In the genomic region with DNA sequence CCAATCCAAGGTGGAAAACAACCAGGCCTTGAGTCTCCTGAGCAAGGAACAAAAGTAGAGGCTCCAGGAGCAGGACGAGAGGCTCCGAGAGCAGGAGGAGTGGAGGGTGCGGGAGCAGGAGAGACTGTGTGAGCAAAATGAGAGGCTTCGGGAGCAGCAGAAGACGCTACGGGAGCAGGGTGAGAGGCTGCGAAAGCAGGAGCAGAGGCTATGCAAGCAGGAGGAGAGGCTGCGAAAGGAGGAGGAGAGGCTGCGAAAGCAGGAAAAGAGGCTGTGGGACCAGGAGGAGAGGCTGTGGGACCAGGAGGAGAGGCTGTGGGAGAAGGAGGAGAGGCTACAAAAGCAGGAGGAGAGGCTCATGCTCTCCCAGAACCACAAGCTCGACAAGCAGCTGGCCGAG, we compare ENCODE assay signal across 15 cellular contexts.
DNase-seq lines count a peak whose midpoint lies in the region; ATAC-seq and TF ChIP-seq lines count a peak whose summit lies in the region.
"Had no signal": no experiment of that assay in that cellular context is flagged by ENCODE, and none has a peak within 500 bp of the region (broad histone marks: within the 10 kb centered on the region; RNA-seq: fewer than 3 reads in every experiment).

No MANE protein-coding gene starts in this region.

- no peaks in the 10 kb centered on the region for H3K9me3 Mint-ChIP-seq in activated CD8-positive, alpha-beta memory T cell treated with anti-CD3 and anti-CD28 coated beads, Interleukin-2, amount 10 ng/mL, durations not matched to agents 7 days and 5 days (ENCODE audit: low read depth)
- no peaks in the 10 kb centered on the region for H3K9me3 Mint-ChIP-seq in stimulated activated naive CD8-positive, alpha-beta T cell treated with anti-CD3 and anti-CD28 coated beads, Interleukin-15, amount 100 ng/mL, for 72 hours
- no peaks in the 10 kb centered on the region for H3K9me3 Mint-ChIP-seq in osteocyte (ENCODE audit: unreplicated experiment)
- H3K9me3 Mint-ChIP-seq: CD4-positive, alpha-beta T cell; GM23338; HFFc6 had no signal

- CTCF ChIA-PET in activated CD8-positive, alpha-beta memory T cell treated with anti-CD3 and anti-CD28 coated beads, Interleukin-2, amount 10 ng/mL, durations not matched to agents 7 days and 5 days (lab: Charles Lee), result no interaction called here

- intact Hi-C loops in posterior vena cava (cut with DNase I), result no loop called here

- H3K27me3 Mint-ChIP-seq in activated CD8-positive, alpha-beta memory T cell treated with anti-CD3 and anti-CD28 coated beads, Interleukin-2, amount 10 ng/mL, durations not matched to agents 7 days and 5 days, result peaks cover 62% of the 10 kb centered on the region
- peaks cover 48% of the 10 kb centered on the region for H3K27me3 Mint-ChIP-seq in stimulated activated naive CD8-positive, alpha-beta T cell treated with anti-CD3 and anti-CD28 coated beads, Interleukin-15, amount 100 ng/mL, for 72 hours
- H3K27me3 Mint-ChIP-seq in osteocyte (ENCODE audit: unreplicated experiment), result peaks cover 22% of the 10 kb centered on the region
- H3K27me3 Mint-ChIP-seq: CD4-positive, alpha-beta T cell had no signal

- H3K4me1 Mint-ChIP-seq in activated CD8-positive, alpha-beta memory T cell treated with anti-CD3 and anti-CD28 coated beads, Interleukin-2, amount 10 ng/mL, durations not matched to agents 7 days and 5 days, result peaks cover 2% of the 10 kb centered on the region
- H3K4me1 Mint-ChIP-seq in stimulated activated naive CD8-positive, alpha-beta T cell treated with anti-CD3 and anti-CD28 coated beads, Interleukin-15, amount 100 ng/mL, for 72 hours, result no peaks in the 10 kb centered on the region
- H3K4me1 Mint-ChIP-seq in osteocyte (ENCODE audit: unreplicated experiment), result peaks cover 1% of the 10 kb centered on the region

- no peak overlapping the region for H3K4me3 Mint-ChIP-seq in activated CD8-positive, alpha-beta memory T cell treated with anti-CD3 and anti-CD28 coated beads, Interleukin-2, amount 10 ng/mL, durations not matched to agents 7 days and 5 days
- H3K4me3 Mint-ChIP-seq in stimulated activated naive CD8-positive, alpha-beta T cell treated with anti-CD3 and anti-CD28 coated beads, Interleukin-15, amount 100 ng/mL, for 72 hours, result no peak overlapping the region
- no peak overlapping the region for H3K4me3 Mint-ChIP-seq in osteocyte (ENCODE audit: unreplicated experiment)
- H3K4me3 Mint-ChIP-seq: CD4-positive, alpha-beta T cell; GM23338; HFFc6 had no signal

- no peak for ATAC-seq in activated CD8-positive, alpha-beta memory T cell treated with anti-CD3 and anti-CD28 coated beads, Interleukin-2, amount 10 ng/mL, durations not matched to agents 7 days and 5 days
- no peak for ATAC-seq in stimulated activated naive CD8-positive, alpha-beta T cell treated with anti-CD3 and anti-CD28 coated beads, Interleukin-15, amount 100 ng/mL, for 72 hours
- ATAC-seq in stimulated activated naive CD8-positive, alpha-beta T cell treated with anti-CD3 and anti-CD28 coated beads, Interleukin-15, Interleukin-2, amounts not matched to agents 100 U/mL and 50 U/mL, for 24 hours, result no peak
- ATAC-seq: A549, GM23338, HCT116 had no signal

- H3K27ac Mint-ChIP-seq in activated CD8-positive, alpha-beta memory T cell treated with anti-CD3 and anti-CD28 coated beads, Interleukin-2, amount 10 ng/mL, durations not matched to agents 7 days and 5 days, result no peak overlapping the region
- peak overlapping the region; percentile 55 to 85 for H3K27ac Mint-ChIP-seq in stimulated activated naive CD8-positive, alpha-beta T cell treated with anti-CD3 and anti-CD28 coated beads, Interleukin-15, amount 100 ng/mL, for 72 hours
- H3K27ac Mint-ChIP-seq in osteocyte (ENCODE audit: unreplicated experiment), result no peak overlapping the region
- H3K27ac Mint-ChIP-seq: CD4-positive, alpha-beta T cell; GM23338; HFFc6 had no signal

- DNase-seq in activated CD8-positive, alpha-beta memory T cell treated with anti-CD3 and anti-CD28 coated beads, Interleukin-2, amount 10 ng/mL, durations not matched to agents 7 days and 5 days, result peak; percentile 34
- DNase-seq in activated CD8-positive, alpha-beta memory T cell treated with anti-CD3 and anti-CD28 coated beads for 24 hours, result no peak
- no peak for DNase-seq in stimulated activated naive CD8-positive, alpha-beta T cell treated with anti-CD3 and anti-CD28 coated beads, Interleukin-15, amount 100 ng/mL, for 72 hours
- no peak for DNase-seq in stimulated activated naive CD8-positive, alpha-beta T cell treated with anti-CD3 and anti-CD28 coated beads, Interleukin-15, Interleukin-2, amounts not matched to agents 100 U/mL and 50 U/mL, for 24 hours
- DNase-seq in osteocyte (ENCODE audit: extremely low spot score, unreplicated experiment) (peak; percentile 65), posterior vena cava (ENCODE audit: low spot score) (no peak)
- no peak for DNase-seq in stimulated activated CD4-positive, alpha-beta T cell treated with anti-CD3 and anti-CD28 coated beads, Interleukin-12 subunit alpha, Interleukin-12 subunit beta, amount 100 ng/mL, for 4 hours
- no peak for DNase-seq in stimulated activated CD4-positive, alpha-beta T cell treated with anti-CD3 and anti-CD28 coated beads, Interleukin-4, amount 100 ng/mL, for 1 hour
- DNase-seq: AML-193; Caco-2; CD4-positive, alpha-beta T cell; HFFc6 had no signal

- no peak for TF ChIP-seq CTCF in osteocyte (IDR thresholded peaks at IDR 0.05)

- H3K36me3 Mint-ChIP-seq in activated CD8-positive, alpha-beta memory T cell treated with anti-CD3 and anti-CD28 coated beads, Interleukin-2, amount 10 ng/mL, durations not matched to agents 7 days and 5 days, result no peaks in the 10 kb centered on the region
- H3K36me3 Mint-ChIP-seq in osteocyte (ENCODE audit: unreplicated experiment), result peaks cover 2% of the 10 kb centered on the region

Comparison
In these comparisons a context has a peak if more than half of its experiments do, and no peak if none do; other contexts are left out.
1. DNase-seq: peak in activated CD8-positive, alpha-beta memory T cell treated with anti-CD3 and anti-CD28 coated beads, Interleukin-2, amount 10 ng/mL, durations not matched to agents 7 days and 5 days (single experiment) and osteocyte (single experiment); none in activated CD8-positive, alpha-beta memory T cell treated with anti-CD3 and anti-CD28 coated beads for 24 hours (single experiment), stimulated activated naive CD8-positive, alpha-beta T cell treated with anti-CD3 and anti-CD28 coated beads, Interleukin-15, amount 100 ng/mL, for 72 hours (0 of 2), stimulated activated naive CD8-positive, alpha-beta T cell treated with anti-CD3 and anti-CD28 coated beads, Interleukin-15, Interleukin-2, amounts not matched to agents 100 U/mL and 50 U/mL, for 24 hours (single experiment), stimulated activated CD4-positive, alpha-beta T cell treated with anti-CD3 and anti-CD28 coated beads, Interleukin-12 subunit alpha, Interleukin-12 subunit beta, amount 100 ng/mL, for 4 hours (single experiment), stimulated activated CD4-positive, alpha-beta T cell treated with anti-CD3 and anti-CD28 coated beads, Interleukin-4, amount 100 ng/mL, for 1 hour (single experiment) and posterior vena cava (single experiment).
2. H3K27ac Mint-ChIP-seq: peak in stimulated activated naive CD8-positive, alpha-beta T cell treated with anti-CD3 and anti-CD28 coated beads, Interleukin-15, amount 100 ng/mL, for 72 hours (2 of 2); none in activated CD8-positive, alpha-beta memory T cell treated with anti-CD3 and anti-CD28 coated beads, Interleukin-2, amount 10 ng/mL, durations not matched to agents 7 days and 5 days (single experiment) and osteocyte (single experiment).